1 cellular context compared by ENCODE assay signal in the genomic region with DNA sequence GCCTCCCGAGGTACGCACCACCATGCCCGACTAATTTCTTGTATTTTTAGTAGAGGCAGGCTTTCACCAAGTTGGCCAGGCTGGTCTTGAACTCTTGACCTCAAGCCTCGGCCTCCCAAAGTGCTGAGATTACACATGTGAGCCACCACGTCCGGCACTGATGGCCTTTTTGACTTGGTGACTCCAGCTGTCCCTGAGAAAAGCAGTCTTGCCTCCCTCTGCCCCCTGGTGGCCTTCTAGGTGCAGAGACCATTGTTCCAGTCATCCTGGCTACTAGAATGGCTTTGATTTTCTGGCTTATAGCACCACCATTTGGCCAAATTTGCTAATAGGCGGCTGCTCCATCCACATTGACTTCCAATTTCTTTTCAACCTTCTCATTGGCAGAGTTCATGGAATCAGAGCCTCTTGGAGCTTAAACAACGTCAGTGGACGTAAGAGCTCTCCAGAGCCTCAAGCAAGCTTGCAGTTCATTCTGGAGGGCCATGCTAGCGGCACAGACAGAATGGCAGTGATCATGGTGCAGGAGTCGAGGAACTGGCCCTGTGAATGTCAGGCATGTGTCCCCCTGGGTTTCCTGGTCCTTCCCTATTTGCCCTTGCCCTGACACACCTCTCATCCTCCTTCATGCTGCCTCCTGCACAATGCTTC.
TF ChIP-seq lines count a peak whose summit lies in the region.

No MANE protein-coding gene starts in this region.

TF ChIP-seq in HEK293, 187 proteins besides CTCF, POLR2A, EP300 and RAD21 (continued from another document and continues in another):
- TF ChIP-seq, protein P1, sequence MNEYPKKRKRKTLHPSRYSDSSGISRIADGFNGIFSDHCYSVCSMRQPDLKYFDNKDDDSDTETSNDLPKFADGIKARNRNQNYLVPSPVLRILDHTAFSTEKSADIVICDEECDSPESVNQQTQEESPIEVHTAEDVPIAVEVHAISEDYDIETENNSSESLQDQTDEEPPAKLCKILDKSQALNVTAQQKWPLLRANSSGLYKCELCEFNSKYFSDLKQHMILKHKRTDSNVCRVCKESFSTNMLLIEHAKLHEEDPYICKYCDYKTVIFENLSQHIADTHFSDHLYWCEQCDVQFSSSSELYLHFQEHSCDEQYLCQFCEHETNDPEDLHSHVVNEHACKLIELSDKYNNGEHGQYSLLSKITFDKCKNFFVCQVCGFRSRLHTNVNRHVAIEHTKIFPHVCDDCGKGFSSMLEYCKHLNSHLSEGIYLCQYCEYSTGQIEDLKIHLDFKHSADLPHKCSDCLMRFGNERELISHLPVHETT (tag by site-specific recombination; IDR thresholded peaks at IDR 0.05): 0 out of 2 replicates have a peak, but pooled peaks have one; percentile 39
- TF ChIP-seq, protein P2, sequence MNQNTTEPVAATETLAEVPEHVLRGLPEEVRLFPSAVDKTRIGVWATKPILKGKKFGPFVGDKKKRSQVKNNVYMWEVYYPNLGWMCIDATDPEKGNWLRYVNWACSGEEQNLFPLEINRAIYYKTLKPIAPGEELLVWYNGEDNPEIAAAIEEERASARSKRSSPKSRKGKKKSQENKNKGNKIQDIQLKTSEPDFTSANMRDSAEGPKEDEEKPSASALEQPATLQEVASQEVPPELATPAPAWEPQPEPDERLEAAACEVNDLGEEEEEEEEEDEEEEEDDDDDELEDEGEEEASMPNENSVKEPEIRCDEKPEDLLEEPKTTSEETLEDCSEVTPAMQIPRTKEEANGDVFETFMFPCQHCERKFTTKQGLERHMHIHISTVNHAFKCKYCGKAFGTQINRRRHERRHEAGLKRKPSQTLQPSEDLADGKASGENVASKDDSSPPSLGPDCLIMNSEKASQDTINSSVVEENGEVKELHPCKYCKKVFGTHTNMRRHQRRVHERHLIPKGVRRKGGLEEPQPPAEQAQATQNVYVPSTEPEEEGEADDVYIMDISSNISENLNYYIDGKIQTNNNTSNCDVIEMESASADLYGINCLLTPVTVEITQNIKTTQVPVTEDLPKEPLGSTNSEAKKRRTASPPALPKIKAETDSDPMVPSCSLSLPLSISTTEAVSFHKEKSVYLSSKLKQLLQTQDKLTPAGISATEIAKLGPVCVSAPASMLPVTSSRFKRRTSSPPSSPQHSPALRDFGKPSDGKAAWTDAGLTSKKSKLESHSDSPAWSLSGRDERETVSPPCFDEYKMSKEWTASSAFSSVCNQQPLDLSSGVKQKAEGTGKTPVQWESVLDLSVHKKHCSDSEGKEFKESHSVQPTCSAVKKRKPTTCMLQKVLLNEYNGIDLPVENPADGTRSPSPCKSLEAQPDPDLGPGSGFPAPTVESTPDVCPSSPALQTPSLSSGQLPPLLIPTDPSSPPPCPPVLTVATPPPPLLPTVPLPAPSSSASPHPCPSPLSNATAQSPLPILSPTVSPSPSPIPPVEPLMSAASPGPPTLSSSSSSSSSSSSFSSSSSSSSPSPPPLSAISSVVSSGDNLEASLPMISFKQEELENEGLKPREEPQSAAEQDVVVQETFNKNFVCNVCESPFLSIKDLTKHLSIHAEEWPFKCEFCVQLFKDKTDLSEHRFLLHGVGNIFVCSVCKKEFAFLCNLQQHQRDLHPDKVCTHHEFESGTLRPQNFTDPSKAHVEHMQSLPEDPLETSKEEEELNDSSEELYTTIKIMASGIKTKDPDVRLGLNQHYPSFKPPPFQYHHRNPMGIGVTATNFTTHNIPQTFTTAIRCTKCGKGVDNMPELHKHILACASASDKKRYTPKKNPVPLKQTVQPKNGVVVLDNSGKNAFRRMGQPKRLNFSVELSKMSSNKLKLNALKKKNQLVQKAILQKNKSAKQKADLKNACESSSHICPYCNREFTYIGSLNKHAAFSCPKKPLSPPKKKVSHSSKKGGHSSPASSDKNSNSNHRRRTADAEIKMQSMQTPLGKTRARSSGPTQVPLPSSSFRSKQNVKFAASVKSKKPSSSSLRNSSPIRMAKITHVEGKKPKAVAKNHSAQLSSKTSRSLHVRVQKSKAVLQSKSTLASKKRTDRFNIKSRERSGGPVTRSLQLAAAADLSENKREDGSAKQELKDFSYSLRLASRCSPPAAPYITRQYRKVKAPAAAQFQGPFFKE (tag by site-specific recombination; IDR thresholded peaks at IDR 0.05; ENCODE audit: borderline replicate concordance): no peak
- TF ChIP-seq ZNF473 (tag by site-specific recombination; IDR thresholded peaks at IDR 0.05) (no peak), KLF8 (tag by site-specific recombination; IDR thresholded peaks at IDR 0.05) (peak; percentile 59), ZNF48 (tag by site-specific recombination; IDR thresholded peaks at IDR 0.05) (no peak), HOXA7 (CRISPR knock-in tag; IDR thresholded peaks at IDR 0.05; ENCODE audit: borderline replicate concordance) (no peak), ZFP37 (tag by site-specific recombination; IDR thresholded peaks at IDR 0.05) (peak; percentile 75; the same call in 1 of the 2 replicates), ZNF146 (tag by site-specific recombination; IDR thresholded peaks at IDR 0.05) (no peak), HOXD13 (CRISPR knock-in tag; IDR thresholded peaks at IDR 0.05; ENCODE audit: borderline replicate concordance) (no peak), GLIS2 (tag by site-specific recombination; IDR thresholded peaks at IDR 0.05) (no peak), ZNF175 (tag by site-specific recombination; IDR thresholded peaks at IDR 0.05) (no peak), ZNF654 (tag by site-specific recombination; IDR thresholded peaks at IDR 0.05; ENCODE audit: low read depth) (peak; percentile 100), YY2 (tag by site-specific recombination; IDR thresholded peaks at IDR 0.05) (peak; percentile 44; the same call in 1 of the 2 replicates), ZNF121 (tag by site-specific recombination; IDR thresholded peaks at IDR 0.05) (peak; percentile 95), ZNF549 (tag by site-specific recombination; IDR thresholded peaks at IDR 0.05) (no peak), ZNF350 (tag by site-specific recombination; IDR thresholded peaks at IDR 0.05) (no peak), ZFP69B (tag by site-specific recombination; IDR thresholded peaks at IDR 0.05) (no peak), ZNF114 (tag by site-specific recombination; IDR thresholded peaks at IDR 0.05) (no peak), ZNF24 (tag by site-specific recombination; IDR thresholded peaks at IDR 0.05) (0 out of 2 replicates have a peak, but pooled peaks have one; percentile 54), ZNF558 (tag by site-specific recombination; IDR thresholded peaks at IDR 0.05) (peak; percentile 46; the same call in 1 of the 2 replicates), ZNF768 (tag by site-specific recombination; IDR thresholded peaks at IDR 0.05) (no peak), ZFHX2 (tag by site-specific recombination; conservative IDR thresholded peaks at IDR 0.05) (no peak), ZNF623 (tag by site-specific recombination; IDR thresholded peaks at IDR 0.05) (no peak), ZFP3 (tag by site-specific recombination; IDR thresholded peaks at IDR 0.05; ENCODE audit: low read depth) (no peak), ZNF560 (tag by site-specific recombination; IDR thresholded peaks at IDR 0.05; ENCODE audit: borderline replicate concordance) (no peak), ZBTB1 (tag by site-specific recombination; IDR thresholded peaks at IDR 0.05) (no peak), BCL11A (tag by site-specific recombination; IDR thresholded peaks at IDR 0.05; ENCODE audit: low read depth) (0 out of 2 replicates have a peak, but pooled peaks have one; percentile 26), ZNF530 (tag by site-specific recombination; IDR thresholded peaks at IDR 0.05; ENCODE audit: low read depth) (no peak)
- TF ChIP-seq, protein P3, sequence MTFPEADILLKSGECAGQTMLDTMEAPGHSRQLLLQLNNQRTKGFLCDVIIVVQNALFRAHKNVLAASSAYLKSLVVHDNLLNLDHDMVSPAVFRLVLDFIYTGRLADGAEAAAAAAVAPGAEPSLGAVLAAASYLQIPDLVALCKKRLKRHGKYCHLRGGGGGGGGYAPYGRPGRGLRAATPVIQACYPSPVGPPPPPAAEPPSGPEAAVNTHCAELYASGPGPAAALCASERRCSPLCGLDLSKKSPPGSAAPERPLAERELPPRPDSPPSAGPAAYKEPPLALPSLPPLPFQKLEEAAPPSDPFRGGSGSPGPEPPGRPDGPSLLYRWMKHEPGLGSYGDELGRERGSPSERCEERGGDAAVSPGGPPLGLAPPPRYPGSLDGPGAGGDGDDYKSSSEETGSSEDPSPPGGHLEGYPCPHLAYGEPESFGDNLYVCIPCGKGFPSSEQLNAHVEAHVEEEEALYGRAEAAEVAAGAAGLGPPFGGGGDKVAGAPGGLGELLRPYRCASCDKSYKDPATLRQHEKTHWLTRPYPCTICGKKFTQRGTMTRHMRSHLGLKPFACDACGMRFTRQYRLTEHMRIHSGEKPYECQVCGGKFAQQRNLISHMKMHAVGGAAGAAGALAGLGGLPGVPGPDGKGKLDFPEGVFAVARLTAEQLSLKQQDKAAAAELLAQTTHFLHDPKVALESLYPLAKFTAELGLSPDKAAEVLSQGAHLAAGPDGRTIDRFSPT (tag by site-specific recombination; IDR thresholded peaks at IDR 0.05): no peak
- TF ChIP-seq, protein P4, sequence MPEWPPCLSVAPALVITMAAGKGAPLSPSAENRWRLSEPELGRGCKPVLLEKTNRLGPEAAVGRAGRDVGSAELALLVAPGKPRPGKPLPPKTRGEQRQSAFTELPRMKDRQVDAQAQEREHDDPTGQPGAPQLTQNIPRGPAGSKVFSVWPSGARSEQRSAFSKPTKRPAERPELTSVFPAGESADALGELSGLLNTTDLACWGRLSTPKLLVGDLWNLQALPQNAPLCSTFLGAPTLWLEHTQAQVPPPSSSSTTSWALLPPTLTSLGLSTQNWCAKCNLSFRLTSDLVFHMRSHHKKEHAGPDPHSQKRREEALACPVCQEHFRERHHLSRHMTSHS (tag by site-specific recombination; IDR thresholded peaks at IDR 0.05): no peak
- TF ChIP-seq, protein P5, sequence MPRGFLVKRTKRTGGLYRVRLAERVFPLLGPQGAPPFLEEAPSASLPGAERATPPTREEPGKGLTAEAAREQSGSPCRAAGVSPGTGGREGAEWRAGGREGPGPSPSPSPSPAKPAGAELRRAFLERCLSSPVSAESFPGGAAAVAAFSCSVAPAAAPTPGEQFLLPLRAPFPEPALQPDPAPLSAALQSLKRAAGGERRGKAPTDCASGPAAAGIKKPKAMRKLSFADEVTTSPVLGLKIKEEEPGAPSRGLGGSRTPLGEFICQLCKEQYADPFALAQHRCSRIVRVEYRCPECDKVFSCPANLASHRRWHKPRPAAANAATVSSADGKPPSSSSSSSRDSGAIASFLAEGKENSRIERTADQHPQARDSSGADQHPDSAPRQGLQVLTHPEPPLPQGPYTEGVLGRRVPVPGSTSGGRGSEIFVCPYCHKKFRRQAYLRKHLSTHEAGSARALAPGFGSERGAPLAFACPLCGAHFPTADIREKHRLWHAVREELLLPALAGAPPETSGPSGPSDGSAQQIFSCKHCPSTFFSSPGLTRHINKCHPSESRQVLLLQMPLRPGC (tag by site-specific recombination; IDR thresholded peaks at IDR 0.05): no peak
- TF ChIP-seq, protein P6, sequence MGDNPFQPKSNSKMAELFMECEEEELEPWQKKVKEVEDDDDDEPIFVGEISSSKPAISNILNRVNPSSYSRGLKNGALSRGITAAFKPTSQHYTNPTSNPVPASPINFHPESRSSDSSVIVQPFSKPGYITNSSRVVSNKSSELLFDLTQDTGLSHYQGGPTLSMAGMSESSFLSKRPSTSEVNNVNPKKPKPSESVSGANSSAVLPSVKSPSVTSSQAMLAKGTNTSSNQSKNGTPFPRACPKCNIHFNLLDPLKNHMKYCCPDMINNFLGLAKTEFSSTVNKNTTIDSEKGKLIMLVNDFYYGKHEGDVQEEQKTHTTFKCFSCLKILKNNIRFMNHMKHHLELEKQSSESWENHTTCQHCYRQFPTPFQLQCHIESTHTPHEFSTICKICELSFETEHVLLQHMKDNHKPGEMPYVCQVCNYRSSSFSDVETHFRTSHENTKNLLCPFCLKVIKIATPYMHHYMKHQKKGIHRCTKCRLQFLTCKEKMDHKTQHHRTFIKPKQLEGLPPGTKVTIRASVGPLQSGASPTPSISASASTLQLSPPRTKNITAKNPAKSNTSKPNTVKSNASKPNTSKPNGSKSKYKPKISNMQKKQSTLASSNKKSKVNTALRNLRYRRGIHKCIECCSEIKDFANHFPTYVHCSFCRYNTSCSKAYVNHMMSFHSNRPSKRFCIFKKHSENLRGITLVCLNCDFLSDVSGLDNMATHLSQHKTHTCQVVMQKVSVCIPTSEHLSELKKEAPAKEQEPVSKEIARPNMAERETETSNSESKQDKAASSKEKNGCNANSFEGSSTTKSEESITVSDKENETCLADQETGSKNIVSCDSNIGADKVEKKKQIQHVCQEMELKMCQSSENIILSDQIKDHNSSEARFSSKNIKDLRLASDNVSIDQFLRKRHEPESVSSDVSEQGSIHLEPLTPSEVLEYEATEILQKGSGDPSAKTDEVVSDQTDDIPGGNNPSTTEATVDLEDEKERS (tag by site-specific recombination; IDR thresholded peaks at IDR 0.05): peak; percentile 53; the same call in 1 of the 2 replicates
- TF ChIP-seq, protein P7, sequence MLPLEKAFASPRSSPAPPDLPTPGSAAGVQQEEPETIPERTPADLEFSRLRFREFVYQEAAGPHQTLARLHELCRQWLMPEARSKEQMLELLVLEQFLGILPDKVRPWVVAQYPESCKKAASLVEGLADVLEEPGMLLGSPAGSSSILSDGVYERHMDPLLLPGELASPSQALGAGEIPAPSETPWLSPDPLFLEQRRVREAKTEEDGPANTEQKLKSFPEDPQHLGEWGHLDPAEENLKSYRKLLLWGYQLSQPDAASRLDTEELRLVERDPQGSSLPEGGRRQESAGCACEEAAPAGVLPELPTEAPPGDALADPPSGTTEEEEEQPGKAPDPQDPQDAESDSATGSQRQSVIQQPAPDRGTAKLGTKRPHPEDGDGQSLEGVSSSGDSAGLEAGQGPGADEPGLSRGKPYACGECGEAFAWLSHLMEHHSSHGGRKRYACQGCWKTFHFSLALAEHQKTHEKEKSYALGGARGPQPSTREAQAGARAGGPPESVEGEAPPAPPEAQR (tag by site-specific recombination; IDR thresholded peaks at IDR 0.05): no peak
- TF ChIP-seq, protein P8, sequence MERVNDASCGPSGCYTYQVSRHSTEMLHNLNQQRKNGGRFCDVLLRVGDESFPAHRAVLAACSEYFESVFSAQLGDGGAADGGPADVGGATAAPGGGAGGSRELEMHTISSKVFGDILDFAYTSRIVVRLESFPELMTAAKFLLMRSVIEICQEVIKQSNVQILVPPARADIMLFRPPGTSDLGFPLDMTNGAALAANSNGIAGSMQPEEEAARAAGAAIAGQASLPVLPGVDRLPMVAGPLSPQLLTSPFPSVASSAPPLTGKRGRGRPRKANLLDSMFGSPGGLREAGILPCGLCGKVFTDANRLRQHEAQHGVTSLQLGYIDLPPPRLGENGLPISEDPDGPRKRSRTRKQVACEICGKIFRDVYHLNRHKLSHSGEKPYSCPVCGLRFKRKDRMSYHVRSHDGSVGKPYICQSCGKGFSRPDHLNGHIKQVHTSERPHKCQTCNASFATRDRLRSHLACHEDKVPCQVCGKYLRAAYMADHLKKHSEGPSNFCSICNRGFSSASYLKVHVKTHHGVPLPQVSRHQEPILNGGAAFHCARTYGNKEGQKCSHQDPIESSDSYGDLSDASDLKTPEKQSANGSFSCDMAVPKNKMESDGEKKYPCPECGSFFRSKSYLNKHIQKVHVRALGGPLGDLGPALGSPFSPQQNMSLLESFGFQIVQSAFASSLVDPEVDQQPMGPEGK (tag by site-specific recombination; IDR thresholded peaks at IDR 0.05): no peak
- TF ChIP-seq, protein P9, sequence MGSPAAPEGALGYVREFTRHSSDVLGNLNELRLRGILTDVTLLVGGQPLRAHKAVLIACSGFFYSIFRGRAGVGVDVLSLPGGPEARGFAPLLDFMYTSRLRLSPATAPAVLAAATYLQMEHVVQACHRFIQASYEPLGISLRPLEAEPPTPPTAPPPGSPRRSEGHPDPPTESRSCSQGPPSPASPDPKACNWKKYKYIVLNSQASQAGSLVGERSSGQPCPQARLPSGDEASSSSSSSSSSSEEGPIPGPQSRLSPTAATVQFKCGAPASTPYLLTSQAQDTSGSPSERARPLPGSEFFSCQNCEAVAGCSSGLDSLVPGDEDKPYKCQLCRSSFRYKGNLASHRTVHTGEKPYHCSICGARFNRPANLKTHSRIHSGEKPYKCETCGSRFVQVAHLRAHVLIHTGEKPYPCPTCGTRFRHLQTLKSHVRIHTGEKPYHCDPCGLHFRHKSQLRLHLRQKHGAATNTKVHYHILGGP (tag by site-specific recombination; IDR thresholded peaks at IDR 0.05): no peak
